In the genomic region with DNA sequence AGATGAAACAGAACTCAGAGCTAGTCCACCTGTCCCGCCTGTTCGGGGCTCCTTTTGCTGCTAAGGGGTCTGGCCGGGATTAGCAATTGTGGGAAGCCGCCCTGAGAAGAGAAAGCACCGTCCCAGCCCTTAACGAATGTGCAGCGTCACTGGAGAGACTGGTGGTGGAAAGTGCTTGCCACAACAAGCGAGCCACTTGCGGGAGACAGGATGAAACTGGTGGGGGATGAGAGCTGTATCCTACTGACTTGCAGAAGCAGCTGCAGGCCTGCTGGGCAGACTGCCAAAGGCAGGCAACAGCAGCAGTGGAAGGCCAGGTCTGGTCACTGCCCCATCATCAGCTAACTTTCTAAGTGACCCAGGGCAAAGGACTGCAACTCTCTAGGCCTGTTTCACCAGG, we compare ENCODE assay signal across 9 cellular contexts.
DNase-seq lines count a peak whose midpoint lies in the region; ATAC-seq, FAIRE-seq and TF ChIP-seq lines count a peak whose summit lies in the region.
"Had no signal": no experiment of that assay in that cellular context is flagged by ENCODE, and none has a peak within 500 bp of the region (broad histone marks: within the 10 kb centered on the region; RNA-seq: fewer than 3 reads in every experiment).

No MANE protein-coding gene starts in this region.

- TF ChIP-seq EP300 in tibial nerve (IDR thresholded peaks at IDR 0.05) = no peak

- no peak for TF ChIP-seq POLR2A in tibial nerve (IDR thresholded peaks at IDR 0.05)

- H3K27ac ChIP-seq in epithelial cell of prostate = peak overlapping the region; percentile 80
- peak overlapping the region; percentile 54 to 91 (median 82) for H3K27ac ChIP-seq in tibial nerve

- no peaks in the 10 kb centered on the region for H3K36me3 Mint-ChIP-seq in naive thymus-derived CD8-positive, alpha-beta T cell

- TF ChIP-seq CTCF in tibial nerve (IDR thresholded peaks at IDR 0.05) = no peak

- no peaks in the 10 kb centered on the region for H3K27me3 Mint-ChIP-seq in naive thymus-derived CD8-positive, alpha-beta T cell

- H3K36me3 ChIP-seq in tibial nerve = peaks cover 0 to 6% (median 0%) of the 10 kb centered on the region in 3 donors
- H3K36me3 ChIP-seq: tibial artery had no signal

- H3K27me3 ChIP-seq in tibial nerve = no peaks in the 10 kb centered on the region
- H3K27me3 ChIP-seq: tibial artery had no signal

- no peak overlapping the region for H3K4me3 ChIP-seq in tibial nerve
- H3K4me3 ChIP-seq: tibial artery had no signal

- H3K4me3 Mint-ChIP-seq in naive thymus-derived CD8-positive, alpha-beta T cell = peak overlapping the region; percentile 67 to 84 (median 74)

- WGBS in tibial nerve, 2 donors = 46 to 52% methylated on average over 9 of the region's 9 CpGs

- POLR2A ChIA-PET in naive thymus-derived CD8-positive, alpha-beta T cell (lab: Charles Lee) = interaction anchor here (0.9 to 5.9 kb wide), 18 partner anchors 10 to 100 kb away, joined by 3 to 56 read pairs (median 8); no protein-coding TSS in a partner anchor

- DNase-seq in GM18507 (ENCODE audit: extremely low spot score, insufficient read length, low read depth) (no peak), NCI-H345 treated with DMSO at 0.1 percent for 48 hours (lab: John Stamatoyannopoulos, UW; ENCODE audit: unreplicated experiment) (peak; percentile 71), activated T-cell treated with anti-CD3 and anti-CD28 coated beads for 24 hours (ENCODE audit: low read depth) (peak; percentile 54), epithelial cell of prostate (ENCODE audit: low read depth, low spot score) (peak; percentile 67), tibial nerve (ENCODE audit: low spot score in 2 of 2) (peak; percentile 37 to 38)
- peak in 7 of 10 donors; percentile 15 to 64 (median 41) for DNase-seq in naive thymus-derived CD8-positive, alpha-beta T cell

- H3K27ac Mint-ChIP-seq in naive thymus-derived CD8-positive, alpha-beta T cell = peak overlapping the region; percentile 70 to 99 (median 92)

- H3K9me3 ChIP-seq in tibial nerve = no peaks in the 10 kb centered on the region
- H3K9me3 ChIP-seq: tibial artery had no signal

- no peaks in the 10 kb centered on the region for H3K9me3 Mint-ChIP-seq in naive thymus-derived CD8-positive, alpha-beta T cell

- peak; percentile 49 for FAIRE-seq in GM18507 (lab: Jason Lieb, UNC)

- peak; percentile 29 to 41 for ATAC-seq in naive thymus-derived CD8-positive, alpha-beta T cell
- ATAC-seq in HG02870 (IDR thresholded peaks at IDR 0.05; ENCODE audit: unreplicated experiment) = no peak
- no peak for ATAC-seq in HG02852 (IDR thresholded peaks at IDR 0.05; ENCODE audit: unreplicated experiment)

- H3K4me1 Mint-ChIP-seq in naive thymus-derived CD8-positive, alpha-beta T cell = peaks cover 33 to 99% (median 71%) of the 10 kb centered on the region in 4 donors

- H3K4me1 ChIP-seq in tibial nerve = peaks cover 5 to 100% (median 89%) of the 10 kb centered on the region in 4 donors

Comparison
In these comparisons a context has a peak if more than half of its experiments do, and no peak if none do; other contexts are left out.
1. ATAC-seq: peak in naive thymus-derived CD8-positive, alpha-beta T cell (2 of 2); none in HG02870 (single experiment) and HG02852 (single experiment).